Comparison of ENCODE assay signal across 1 cellular context in the genomic region with DNA sequence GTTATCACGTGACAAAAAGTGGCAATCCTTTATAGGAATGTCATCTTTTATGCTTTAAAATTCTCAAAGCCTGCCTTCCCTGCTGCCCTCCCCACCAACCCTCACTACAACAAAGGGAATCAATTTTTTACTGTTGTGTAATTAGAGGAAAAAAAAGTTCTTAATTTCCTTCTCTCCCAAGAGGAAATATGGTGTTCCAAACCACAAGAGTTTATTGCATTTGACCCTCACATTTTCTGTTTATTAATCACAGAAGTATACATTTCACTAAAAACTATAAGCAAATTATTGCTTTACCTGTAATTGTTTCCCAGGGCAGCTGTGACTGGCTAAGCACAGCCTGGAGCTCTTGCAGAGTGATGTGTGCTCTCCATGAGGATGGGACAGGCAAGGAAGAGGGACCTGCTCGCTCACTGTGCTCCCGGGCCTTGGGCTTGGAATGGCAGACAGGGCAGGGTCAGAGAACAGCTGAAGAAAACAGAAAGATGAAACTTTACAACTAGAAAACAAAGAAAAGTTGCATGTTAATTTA.
TF ChIP-seq lines count a peak whose summit lies in the region.

No MANE protein-coding gene starts in this region.

TF ChIP-seq in IMR-90, 13 proteins besides CTCF, POLR2A, EP300 and RAD21 (continued from another document):
- TF ChIP-seq, protein P1, sequence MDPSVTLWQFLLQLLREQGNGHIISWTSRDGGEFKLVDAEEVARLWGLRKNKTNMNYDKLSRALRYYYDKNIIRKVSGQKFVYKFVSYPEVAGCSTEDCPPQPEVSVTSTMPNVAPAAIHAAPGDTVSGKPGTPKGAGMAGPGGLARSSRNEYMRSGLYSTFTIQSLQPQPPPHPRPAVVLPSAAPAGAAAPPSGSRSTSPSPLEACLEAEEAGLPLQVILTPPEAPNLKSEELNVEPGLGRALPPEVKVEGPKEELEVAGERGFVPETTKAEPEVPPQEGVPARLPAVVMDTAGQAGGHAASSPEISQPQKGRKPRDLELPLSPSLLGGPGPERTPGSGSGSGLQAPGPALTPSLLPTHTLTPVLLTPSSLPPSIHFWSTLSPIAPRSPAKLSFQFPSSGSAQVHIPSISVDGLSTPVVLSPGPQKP (IDR thresholded peaks at IDR 0.05; ENCODE audit: borderline replicate concordance, low read depth, low read length), result no peak
